Comparison of ENCODE assay signal across 9 cellular contexts in genomic region chr11:71454470-71455113, GRCh38.
DNase-seq lines count a peak whose midpoint lies in the region; ATAC-seq and TF ChIP-seq lines count a peak whose summit lies in the region.
"Had no signal": no experiment of that assay in that cellular context is flagged by ENCODE, and none has a peak within 500 bp of the region (broad histone marks: within the 10 kb centered on the region; RNA-seq: fewer than 3 reads in every experiment).

No MANE protein-coding gene starts in this region.

- ATAC-seq in stimulated activated memory B cell treated with anti-CD40 and anti-IgM and Interleukin-4, amounts not matched to agents 10 μg/mL and 1 μg/mL and 100 μg/mL, for 72 hours: no peak
- ATAC-seq in GM19324 (IDR thresholded peaks at IDR 0.05; ENCODE audit: low FRiP score, unreplicated experiment): no peak

- H3K27me3 Mint-ChIP-seq in stimulated activated memory B cell treated with anti-CD40 and anti-IgM and Interleukin-4, amounts not matched to agents 10 μg/mL and 1 μg/mL and 100 μg/mL, for 72 hours: no peaks in the 10 kb centered on the region

- peaks cover 28% of the 10 kb centered on the region for H3F3A ChIP-seq in SU-DHL-6 (ENCODE audit: insufficient read depth)

- no peak overlapping the region for H3K9ac ChIP-seq in SU-DHL-6 (ENCODE audit: low read length)

- H4K20me1 ChIP-seq in SU-DHL-6 (ENCODE audit: low read depth, low read length): no peaks in the 10 kb centered on the region

- H3K27ac Mint-ChIP-seq in stimulated activated memory B cell treated with anti-CD40 and anti-IgM and Interleukin-4, amounts not matched to agents 10 μg/mL and 1 μg/mL and 100 μg/mL, for 72 hours: peak overlapping the region; percentile 13

- H3K9me3 ChIP-seq in SU-DHL-6 (ENCODE audit: insufficient read depth, low read length): no peaks in the 10 kb centered on the region
- H3K9me3 ChIP-seq in effector memory CD4-positive, alpha-beta T cell (ENCODE audit: control insufficient read depth, low read length): no peaks in the 10 kb centered on the region

- H3K27me3 ChIP-seq in SU-DHL-6 (ENCODE audit: low read length): no peaks in the 10 kb centered on the region
- H3K27me3 ChIP-seq in effector memory CD4-positive, alpha-beta T cell (replicated peaks; ENCODE audit: control insufficient read depth, insufficient read depth, low read length, poor library complexity, severe bottlenecking): no peaks in the 10 kb centered on the region

- peaks cover 10% of the 10 kb centered on the region for H3K79me2 ChIP-seq in SU-DHL-6 (ENCODE audit: insufficient read depth, low read length)

- DNase-seq in activated T-cell treated with anti-CD3 and anti-CD28 coated beads for 1 hour (ENCODE audit: low read depth): peak; percentile 17
- no peak for DNase-seq in activated T-cell treated with anti-CD3 and anti-CD28 coated beads, Interleukin-2, amount 50 U/mL, for 48 hours
- peak in 2 of 3 donors; percentile 16 to 21 for DNase-seq in effector memory CD4-positive, alpha-beta T cell
- DNase-seq in cerebellar nuclear complex (lab: John Stamatoyannopoulos, UW): no peak
- no peak for DNase-seq in AML-193 (lab: John Stamatoyannopoulos, UW)
- DNase-seq: NCI-H1092 treated with DMSO at 0.1 percent for 48 hours had no signal

- H3K4me3 Mint-ChIP-seq in stimulated activated memory B cell treated with anti-CD40 and anti-IgM and Interleukin-4, amounts not matched to agents 10 μg/mL and 1 μg/mL and 100 μg/mL, for 72 hours: peak overlapping the region; percentile 91

- peaks cover 46% of the 10 kb centered on the region for H3K36me3 Mint-ChIP-seq in stimulated activated memory B cell treated with anti-CD40 and anti-IgM and Interleukin-4, amounts not matched to agents 10 μg/mL and 1 μg/mL and 100 μg/mL, for 72 hours

- H3K36me3 ChIP-seq in SU-DHL-6 (ENCODE audit: low read length): no peaks in the 10 kb centered on the region
- H3K36me3 ChIP-seq in effector memory CD4-positive, alpha-beta T cell (ENCODE audit: control insufficient read depth, insufficient read depth, low read length): peaks cover 42% of the 10 kb centered on the region

- peak overlapping the region; percentile 82 for H3K4me2 ChIP-seq in SU-DHL-6 (ENCODE audit: low read depth, low read length, poor library complexity, severe bottlenecking)

- H3K9me3 Mint-ChIP-seq in stimulated activated memory B cell treated with anti-CD40 and anti-IgM and Interleukin-4, amounts not matched to agents 10 μg/mL and 1 μg/mL and 100 μg/mL, for 72 hours: no peaks in the 10 kb centered on the region

- H3K4me1 Mint-ChIP-seq in stimulated activated memory B cell treated with anti-CD40 and anti-IgM and Interleukin-4, amounts not matched to agents 10 μg/mL and 1 μg/mL and 100 μg/mL, for 72 hours: peaks cover 53% of the 10 kb centered on the region

- H3K4me3 ChIP-seq in SU-DHL-6 (ENCODE audit: insufficient read depth, low read length, poor library complexity, severe bottlenecking): no peak overlapping the region
- no peak overlapping the region for H3K4me3 ChIP-seq in effector memory CD4-positive, alpha-beta T cell (ENCODE audit: insufficient read depth, low read depth, low read length, poor library complexity, severe bottlenecking)

- no peaks in the 10 kb centered on the region for H3K9me2 ChIP-seq in SU-DHL-6 (replicated peaks; ENCODE audit: insufficient read depth, low read length)

- no peak overlapping the region for H3K27ac ChIP-seq in SU-DHL-6 (ENCODE audit: low read depth, low read length)
- H3K27ac ChIP-seq in effector memory CD4-positive, alpha-beta T cell (ENCODE audit: insufficient read depth, low read length, poor library complexity, severe bottlenecking): no peak overlapping the region

- peaks cover 31% of the 10 kb centered on the region for H3K4me1 ChIP-seq in effector memory CD4-positive, alpha-beta T cell (ENCODE audit: control insufficient read depth, insufficient read depth, low read length, poor library complexity, severe bottlenecking)

- H2AFZ ChIP-seq in SU-DHL-6 (ENCODE audit: low read depth, low read length, severe bottlenecking): no peak overlapping the region

- TF ChIP-seq CTCF in SU-DHL-6 (IDR thresholded peaks at IDR 0.05; ENCODE audit: insufficient read depth, low read length, poor library complexity, severe bottlenecking): no peak

Comparison
In these comparisons a context has a peak if more than half of its experiments do, and no peak if none do; other contexts are left out.
1. DNase-seq: peak in activated T-cell treated with anti-CD3 and anti-CD28 coated beads for 1 hour (single experiment) and effector memory CD4-positive, alpha-beta T cell (2 of 3); none in activated T-cell treated with anti-CD3 and anti-CD28 coated beads, Interleukin-2, amount 50 U/mL, for 48 hours (0 of 2), cerebellar nuclear complex (0 of 2) and AML-193 (0 of 2).